Comparison of ENCODE assay signal across 10 cellular contexts in the genomic region with DNA sequence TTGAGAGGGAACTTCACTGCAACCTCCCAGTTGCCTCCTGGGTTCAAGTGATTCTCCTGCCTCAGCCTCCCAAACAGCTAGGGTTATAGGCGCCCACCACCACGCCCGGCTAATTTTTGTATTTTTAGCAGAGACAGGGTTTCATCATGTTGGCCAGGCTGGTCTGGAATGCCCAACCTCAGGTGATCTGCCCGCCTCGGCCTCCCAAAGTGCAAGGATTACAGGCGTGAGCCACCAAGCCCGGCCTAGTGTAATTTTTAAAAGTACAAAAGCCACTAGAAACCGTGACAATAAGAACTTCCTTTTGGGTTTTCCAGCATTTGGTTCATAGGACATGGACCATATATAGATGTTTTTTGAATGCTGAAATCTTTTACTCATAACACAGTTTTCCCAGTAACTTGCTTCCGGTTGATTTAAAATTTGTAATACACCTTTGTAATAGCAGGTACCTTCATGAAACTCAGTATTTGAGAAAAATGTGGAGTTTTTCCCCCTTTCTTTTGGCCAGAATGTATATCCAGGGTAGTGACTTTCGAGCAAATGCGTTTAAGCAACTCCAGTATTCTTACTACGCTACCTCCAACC. TPM values are rescaled to one million over a fixed set of nuclear protein-coding genes. Genes with fewer than 3 reads are reported as not detected.
DNase-seq lines count a peak whose midpoint lies in the region; FAIRE-seq and TF ChIP-seq lines count a peak whose summit lies in the region.
"Had no signal": no experiment of that assay in that cellular context is flagged by ENCODE, and none has a peak within 500 bp of the region (broad histone marks: within the 10 kb centered on the region; RNA-seq: fewer than 3 reads in every experiment).

No MANE protein-coding gene starts in this region.

- peak overlapping the region; percentile 81 for H3K4me3 ChIP-seq in SK-N-MC
- H3K4me3 ChIP-seq in fibroblast of pulmonary artery (replicated peaks; ENCODE audit: low read depth, low read length), result peak overlapping the region; percentile 90
- peak overlapping the region; percentile 87 for H3K4me3 ChIP-seq in retinal pigment epithelial cell (ENCODE audit: low read length)

- peak overlapping the region; percentile 90 for H3K27ac ChIP-seq in SK-N-MC

- no peaks in the 10 kb centered on the region for H3K9me3 ChIP-seq in SK-N-MC (ENCODE audit: low read depth, low read length)

- no peak for DNase-seq in GM12892 (ENCODE audit: insufficient read length)
- no peak for DNase-seq in SK-N-MC (ENCODE audit: low read depth, low spot score)
- no peak for DNase-seq in fibroblast of pulmonary artery (ENCODE audit: low read depth)
- DNase-seq in retinal pigment epithelial cell (ENCODE audit: low read depth), result no peak
- DNase-seq in mesenteric fat pad (ENCODE audit: low spot score), result no peak
- DNase-seq in NCI-H2196 treated with DMSO at 0.1 percent for 48 hours (lab: John Stamatoyannopoulos, UW; ENCODE audit: unreplicated experiment), result no peak
- no peak for DNase-seq in effector CD4-positive, alpha-beta T cell
- DNase-seq in NCI-H774 (lab: John Stamatoyannopoulos, UW), result no peak

- H3K9ac ChIP-seq in SK-N-MC (ENCODE audit: insufficient read length), result peak overlapping the region; percentile 93

- TF ChIP-seq CTCF in fibroblast of pulmonary artery (IDR thresholded peaks at IDR 0.05; ENCODE audit: low read length, missing control alignments) (no peak), retinal pigment epithelial cell (conservative IDR thresholded peaks at IDR 0.05; ENCODE audit: low read depth, low read length) (no peak)

- peaks cover 11% of the 10 kb centered on the region for H3K36me3 ChIP-seq in SK-N-MC (ENCODE audit: insufficient read depth, low read length)

- peak; percentile 21 for FAIRE-seq in GM12892 (lab: Jason Lieb, UNC)

- no peak for TF ChIP-seq POLR2A in GM12892 (IDR thresholded peaks at IDR 0.05; ENCODE audit: low read depth, low read length)

RNA-seq across cellular contexts. Expression of a gene that starts 0.5 kb away (rescaled TPM):
- 0.98 TPM for polyA plus RNA-seq in GM12892 (2012; ENCODE audit: missing spikeins)
- not detected for total RNA-seq in mesenteric fat pad
- total RNA-seq: HT1080, left colon had no signal

RNA-seq across cellular contexts. Expression of a gene that starts 0.6 kb away (rescaled TPM):
- 50.1 TPM for polyA plus RNA-seq in GM12892 (2012; ENCODE audit: missing spikeins)
- 81.7 TPM for total RNA-seq in mesenteric fat pad

RNA-seq across cellular contexts. Expression of a gene that starts 54.7 kb away (rescaled TPM):
- 2.9 TPM for polyA plus RNA-seq in GM12892 (2012; ENCODE audit: missing spikeins)
- total RNA-seq in mesenteric fat pad, result 0.29 TPM
- total RNA-seq: HT1080 had no signal
